Comparison of ENCODE assay signal across 1 cellular context in the genomic region with DNA sequence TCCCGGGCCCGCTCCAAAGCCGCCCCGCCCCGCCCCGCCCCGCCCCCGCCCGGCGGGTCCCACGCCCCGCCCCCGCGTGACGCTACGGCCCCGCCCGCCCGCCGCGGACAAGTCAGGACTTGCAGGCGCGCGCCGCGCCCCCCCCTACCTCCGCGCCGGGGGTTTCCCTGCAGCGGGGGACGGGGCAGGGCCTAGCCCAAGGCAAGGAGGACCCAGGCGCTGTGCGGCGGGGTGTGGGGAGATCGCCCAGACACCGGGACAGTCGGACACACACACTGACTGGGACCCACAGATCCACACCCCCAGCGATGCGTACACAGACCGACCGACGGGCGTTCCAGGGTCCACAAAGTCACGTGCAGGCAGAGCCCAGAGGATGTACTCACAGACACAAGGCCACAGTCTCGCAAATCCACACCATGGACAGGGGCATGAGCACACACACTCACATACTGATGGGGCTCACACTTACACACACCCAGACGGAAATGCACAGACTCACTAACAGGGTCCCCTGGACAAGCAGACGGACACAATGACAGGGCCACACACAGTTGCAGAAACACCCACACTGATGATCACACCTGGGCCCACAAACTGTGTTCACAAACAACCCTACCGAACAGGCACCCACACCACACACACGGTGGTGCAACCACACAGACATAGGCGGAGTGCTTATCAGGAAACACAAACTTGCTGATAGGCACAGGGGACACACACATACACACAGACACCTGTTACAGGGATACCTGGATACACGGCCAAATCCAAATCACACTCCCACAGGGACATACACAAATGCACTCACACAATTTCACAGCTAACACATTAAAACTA.
A peak's percentile ranks its signal among the peaks of the same experiment; 100 is the strongest.
TF ChIP-seq lines count a peak whose summit lies in the region.

No MANE protein-coding gene starts in this region.

TF ChIP-seq in GM23338, 12 proteins besides CTCF, POLR2A, EP300 and RAD21 (continued from another document):
- TF ChIP-seq, protein P1, sequence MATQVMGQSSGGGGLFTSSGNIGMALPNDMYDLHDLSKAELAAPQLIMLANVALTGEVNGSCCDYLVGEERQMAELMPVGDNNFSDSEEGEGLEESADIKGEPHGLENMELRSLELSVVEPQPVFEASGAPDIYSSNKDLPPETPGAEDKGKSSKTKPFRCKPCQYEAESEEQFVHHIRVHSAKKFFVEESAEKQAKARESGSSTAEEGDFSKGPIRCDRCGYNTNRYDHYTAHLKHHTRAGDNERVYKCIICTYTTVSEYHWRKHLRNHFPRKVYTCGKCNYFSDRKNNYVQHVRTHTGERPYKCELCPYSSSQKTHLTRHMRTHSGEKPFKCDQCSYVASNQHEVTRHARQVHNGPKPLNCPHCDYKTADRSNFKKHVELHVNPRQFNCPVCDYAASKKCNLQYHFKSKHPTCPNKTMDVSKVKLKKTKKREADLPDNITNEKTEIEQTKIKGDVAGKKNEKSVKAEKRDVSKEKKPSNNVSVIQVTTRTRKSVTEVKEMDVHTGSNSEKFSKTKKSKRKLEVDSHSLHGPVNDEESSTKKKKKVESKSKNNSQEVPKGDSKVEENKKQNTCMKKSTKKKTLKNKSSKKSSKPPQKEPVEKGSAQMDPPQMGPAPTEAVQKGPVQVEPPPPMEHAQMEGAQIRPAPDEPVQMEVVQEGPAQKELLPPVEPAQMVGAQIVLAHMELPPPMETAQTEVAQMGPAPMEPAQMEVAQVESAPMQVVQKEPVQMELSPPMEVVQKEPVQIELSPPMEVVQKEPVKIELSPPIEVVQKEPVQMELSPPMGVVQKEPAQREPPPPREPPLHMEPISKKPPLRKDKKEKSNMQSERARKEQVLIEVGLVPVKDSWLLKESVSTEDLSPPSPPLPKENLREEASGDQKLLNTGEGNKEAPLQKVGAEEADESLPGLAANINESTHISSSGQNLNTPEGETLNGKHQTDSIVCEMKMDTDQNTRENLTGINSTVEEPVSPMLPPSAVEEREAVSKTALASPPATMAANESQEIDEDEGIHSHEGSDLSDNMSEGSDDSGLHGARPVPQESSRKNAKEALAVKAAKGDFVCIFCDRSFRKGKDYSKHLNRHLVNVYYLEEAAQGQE (IDR thresholded peaks at IDR 0.05; ENCODE audit: unreplicated experiment) = peak; percentile 67
- TF ChIP-seq, protein P2, sequence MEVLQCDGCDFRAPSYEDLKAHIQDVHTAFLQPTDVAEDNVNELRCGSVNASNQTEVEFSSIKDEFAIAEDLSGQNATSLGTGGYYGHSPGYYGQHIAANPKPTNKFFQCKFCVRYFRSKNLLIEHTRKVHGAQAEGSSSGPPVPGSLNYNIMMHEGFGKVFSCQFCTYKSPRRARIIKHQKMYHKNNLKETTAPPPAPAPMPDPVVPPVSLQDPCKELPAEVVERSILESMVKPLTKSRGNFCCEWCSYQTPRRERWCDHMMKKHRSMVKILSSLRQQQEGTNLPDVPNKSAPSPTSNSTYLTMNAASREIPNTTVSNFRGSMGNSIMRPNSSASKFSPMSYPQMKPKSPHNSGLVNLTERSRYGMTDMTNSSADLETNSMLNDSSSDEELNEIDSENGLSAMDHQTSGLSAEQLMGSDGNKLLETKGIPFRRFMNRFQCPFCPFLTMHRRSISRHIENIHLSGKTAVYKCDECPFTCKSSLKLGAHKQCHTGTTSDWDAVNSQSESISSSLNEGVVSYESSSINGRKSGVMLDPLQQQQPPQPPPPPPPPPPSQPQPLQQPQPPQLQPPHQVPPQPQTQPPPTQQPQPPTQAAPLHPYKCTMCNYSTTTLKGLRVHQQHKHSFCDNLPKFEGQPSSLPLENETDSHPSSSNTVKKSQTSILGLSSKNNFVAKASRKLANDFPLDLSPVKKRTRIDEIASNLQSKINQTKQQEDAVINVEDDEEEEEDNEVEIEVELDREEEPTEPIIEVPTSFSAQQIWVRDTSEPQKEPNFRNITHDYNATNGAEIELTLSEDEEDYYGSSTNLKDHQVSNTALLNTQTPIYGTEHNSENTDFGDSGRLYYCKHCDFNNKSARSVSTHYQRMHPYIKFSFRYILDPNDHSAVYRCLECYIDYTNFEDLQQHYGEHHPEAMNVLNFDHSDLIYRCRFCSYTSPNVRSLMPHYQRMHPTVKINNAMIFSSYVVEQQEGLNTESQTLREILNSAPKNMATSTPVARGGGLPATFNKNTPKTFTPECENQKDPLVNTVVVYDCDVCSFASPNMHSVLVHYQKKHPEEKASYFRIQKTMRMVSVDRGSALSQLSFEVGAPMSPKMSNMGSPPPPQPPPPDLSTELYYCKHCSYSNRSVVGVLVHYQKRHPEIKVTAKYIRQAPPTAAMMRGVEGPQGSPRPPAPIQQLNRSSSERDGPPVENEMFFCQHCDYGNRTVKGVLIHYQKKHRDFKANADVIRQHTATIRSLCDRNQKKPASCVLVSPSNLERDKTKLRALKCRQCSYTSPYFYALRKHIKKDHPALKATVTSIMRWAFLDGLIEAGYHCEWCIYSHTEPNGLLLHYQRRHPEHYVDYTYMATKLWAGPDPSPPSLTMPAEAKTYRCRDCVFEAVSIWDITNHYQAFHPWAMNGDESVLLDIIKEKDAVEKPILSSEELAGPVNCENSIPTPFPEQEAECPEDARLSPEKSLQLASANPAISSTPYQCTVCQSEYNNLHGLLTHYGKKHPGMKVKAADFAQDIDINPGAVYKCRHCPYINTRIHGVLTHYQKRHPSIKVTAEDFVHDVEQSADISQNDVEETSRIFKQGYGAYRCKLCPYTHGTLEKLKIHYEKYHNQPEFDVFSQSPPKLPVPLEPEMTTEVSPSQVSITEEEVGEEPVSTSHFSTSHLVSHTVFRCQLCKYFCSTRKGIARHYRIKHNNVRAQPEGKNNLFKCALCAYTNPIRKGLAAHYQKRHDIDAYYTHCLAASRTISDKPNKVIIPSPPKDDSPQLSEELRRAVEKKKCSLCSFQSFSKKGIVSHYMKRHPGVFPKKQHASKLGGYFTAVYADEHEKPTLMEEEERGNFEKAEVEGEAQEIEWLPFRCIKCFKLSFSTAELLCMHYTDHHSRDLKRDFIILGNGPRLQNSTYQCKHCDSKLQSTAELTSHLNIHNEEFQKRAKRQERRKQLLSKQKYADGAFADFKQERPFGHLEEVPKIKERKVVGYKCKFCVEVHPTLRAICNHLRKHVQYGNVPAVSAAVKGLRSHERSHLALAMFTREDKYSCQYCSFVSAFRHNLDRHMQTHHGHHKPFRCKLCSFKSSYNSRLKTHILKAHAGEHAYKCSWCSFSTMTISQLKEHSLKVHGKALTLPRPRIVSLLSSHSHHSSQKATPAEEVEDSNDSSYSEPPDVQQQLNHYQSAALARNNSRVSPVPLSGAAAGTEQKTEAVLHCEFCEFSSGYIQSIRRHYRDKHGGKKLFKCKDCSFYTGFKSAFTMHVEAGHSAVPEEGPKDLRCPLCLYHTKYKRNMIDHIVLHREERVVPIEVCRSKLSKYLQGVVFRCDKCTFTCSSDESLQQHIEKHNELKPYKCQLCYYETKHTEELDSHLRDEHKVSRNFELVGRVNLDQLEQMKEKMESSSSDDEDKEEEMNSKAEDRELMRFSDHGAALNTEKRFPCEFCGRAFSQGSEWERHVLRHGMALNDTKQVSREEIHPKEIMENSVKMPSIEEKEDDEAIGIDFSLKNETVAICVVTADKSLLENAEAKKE (CRISPR knock-in tag; IDR thresholded peaks at IDR 0.05) = no peak
- TF ChIP-seq CREB1 (CRISPR knock-in tag; IDR thresholded peaks at IDR 0.05; ENCODE audit: low read depth) = peak; percentile 61
TF ChIP-seq in GM23338: peak in this region for 3.
